In the genomic region with DNA sequence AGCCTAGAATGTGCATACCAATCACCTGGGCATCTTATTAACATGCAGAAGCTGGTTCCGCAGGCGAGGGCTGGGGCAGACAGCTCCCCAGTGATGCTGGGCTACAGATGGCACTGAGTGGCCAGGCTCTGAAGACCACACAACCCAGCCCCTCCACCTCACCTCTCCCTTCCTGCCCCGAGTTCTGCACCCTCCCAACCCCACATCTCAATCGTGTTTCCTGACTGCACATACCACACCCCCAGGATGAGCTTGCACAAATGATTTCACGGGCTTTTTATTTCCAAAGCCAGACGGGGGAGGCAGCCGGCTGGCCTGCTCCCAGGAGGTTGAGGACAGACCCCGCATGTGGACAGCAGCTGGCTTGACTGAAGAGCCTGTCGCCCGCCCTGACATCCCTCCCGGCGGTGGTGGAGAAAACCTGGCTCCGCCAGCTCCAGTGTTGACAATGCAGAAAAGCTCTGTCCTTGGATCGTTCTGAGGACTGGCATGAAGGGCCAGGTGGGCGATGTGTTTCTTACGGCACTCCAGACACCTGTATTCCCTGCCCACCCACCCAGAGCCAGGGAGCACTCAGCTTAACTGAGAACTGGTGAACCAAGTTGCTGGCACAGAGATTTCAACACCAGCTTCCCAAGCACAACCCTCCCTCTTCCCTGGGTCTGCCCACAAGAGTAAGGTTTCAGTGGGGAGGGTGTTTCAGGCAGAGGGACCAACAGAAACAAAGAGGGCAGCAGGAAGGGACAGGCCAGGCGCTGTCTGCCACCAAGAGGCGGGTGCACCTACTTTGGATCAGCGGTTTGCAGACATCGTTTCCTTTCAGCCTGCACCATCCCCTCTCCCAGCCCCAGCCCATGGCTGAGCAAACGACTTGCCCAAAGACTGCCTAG, we compare ENCODE assay signal across 8 cellular contexts. TPM values are rescaled to one million over a fixed set of nuclear protein-coding genes. Genes with fewer than 3 reads are reported as not detected.
A peak's percentile ranks its signal among the peaks of the same experiment; 100 is the strongest.
DNase-seq lines count a peak whose midpoint lies in the region; ATAC-seq and TF ChIP-seq lines count a peak whose summit lies in the region.

No MANE protein-coding gene starts in this region.

- peaks cover 1% of the 10 kb centered on the region for H3K9me3 Mint-ChIP-seq in endodermal cell
- no peaks in the 10 kb centered on the region for H3K9me3 Mint-ChIP-seq in Calu3 (ENCODE audit: low read depth, unreplicated experiment)

- H3K9ac ChIP-seq in endodermal cell (ENCODE audit: extremely low read depth, low read length, poor library complexity, severe bottlenecking): no peak overlapping the region

- CTCF ChIA-PET in Calu3 (lab: Charles Lee): interaction anchor here (0.5 kb wide), 1 partner anchor 276 kb away, joined by 4 read pairs; no protein-coding TSS in a partner anchor

- peaks cover 4% of the 10 kb centered on the region for H3K36me3 ChIP-seq in endodermal cell (ENCODE audit: control insufficient read depth, insufficient read depth, low read length)
- H3K36me3 ChIP-seq in psoas muscle (ENCODE audit: insufficient read depth in 1 of 2, low read depth in 1 of 2): peaks cover 0 to 6% of the 10 kb centered on the region in 2 donors

- H3K9me3 ChIP-seq in endodermal cell (ENCODE audit: control insufficient read depth, low read length) (no peaks in the 10 kb centered on the region), psoas muscle (no peaks in the 10 kb centered on the region)

- no peak for TF ChIP-seq CTCF in endodermal cell (conservative IDR thresholded peaks at IDR 0.05)
- no peak for TF ChIP-seq CTCF in psoas muscle (IDR thresholded peaks at IDR 0.05)
- no peak for TF ChIP-seq CTCF in Calu3 (IDR thresholded peaks at IDR 0.05; ENCODE audit: unreplicated experiment)

- peaks cover 8% of the 10 kb centered on the region for H3K4me1 Mint-ChIP-seq in endodermal cell
- H3K4me1 Mint-ChIP-seq in Calu3 (ENCODE audit: low read depth, unreplicated experiment): no peaks in the 10 kb centered on the region

- no TSS peak for BruUV-seq in Calu3 (replicated peaks; lab: Mats Ljungman, UMichigan)

- H3K4me3 Mint-ChIP-seq in endodermal cell (no peak overlapping the region), Calu3 (ENCODE audit: low read depth, unreplicated experiment) (no peak overlapping the region)

- H3K27ac Mint-ChIP-seq in endodermal cell: no peak overlapping the region
- H3K27ac Mint-ChIP-seq in Calu3 (ENCODE audit: unreplicated experiment): no peak overlapping the region

- peaks cover 1% of the 10 kb centered on the region for H3K36me3 Mint-ChIP-seq in endodermal cell (ENCODE audit: low read depth)
- peaks cover 5% of the 10 kb centered on the region for H3K36me3 Mint-ChIP-seq in Calu3 (ENCODE audit: insufficient read depth, unreplicated experiment)

- H3K27me3 Mint-ChIP-seq in endodermal cell (ENCODE audit: insufficient read depth) (no peaks in the 10 kb centered on the region), Calu3 (ENCODE audit: unreplicated experiment) (no peaks in the 10 kb centered on the region)

- H3K27ac ChIP-seq in endodermal cell (ENCODE audit: low read depth, low read length): peak overlapping the region; percentile 75
- H3K27ac ChIP-seq in psoas muscle: peak overlapping the region; percentile 86

- H3K4me1 ChIP-seq in endodermal cell (ENCODE audit: control insufficient read depth, insufficient read depth, low read length) (no peaks in the 10 kb centered on the region), psoas muscle (peaks cover 38% of the 10 kb centered on the region)

- WGBS in endodermal cell (ENCODE audit: insufficient coverage in 1 of 2, insufficient read length in 1 of 2), 2 experiments: 84 to 90% methylated on average over 14 to 21 of the region's 21 CpGs
- 25 to 27% (median 25%) methylated on average over 19 to 21 of the region's 21 CpGs for WGBS in psoas muscle, 3 donors

- H3K27me3 ChIP-seq in endodermal cell (ENCODE audit: control insufficient read depth, insufficient read depth, low read length, poor library complexity, severe bottlenecking): no peaks in the 10 kb centered on the region
- no peaks in the 10 kb centered on the region for H3K27me3 ChIP-seq in psoas muscle (ENCODE audit: insufficient read depth in 3 of 3, low read length in 2 of 3)

- H3K4me3 ChIP-seq in endodermal cell (ENCODE audit: low read length) (no peak overlapping the region), psoas muscle (peak overlapping the region; percentile 53)

- intact Hi-C loops in psoas muscle (cut with DNase I) (loop anchor here (1.0 to 5.0 kb wide), 2 partner anchors 26 to 33 kb away; partner anchors contain the start of gene IFFO2 (in 1 of the 2)), Calu3 (cut with micrococcal nuclease; ENCODE audit: unreplicated experiment) (no loop called here)

- ATAC-seq in psoas muscle (peak; percentile 54 to 75 (median 70)), GM21367 (IDR thresholded peaks at IDR 0.05; ENCODE audit: unreplicated experiment) (no peak)

- DNase-seq in EL: peak; percentile 38
- DNase-seq in NCI-H524 treated with DMSO at 0.1 percent for 48 hours (lab: John Stamatoyannopoulos, UW): peak; percentile 42
- no peak for DNase-seq in endodermal cell
- peak in 1 of 2 donors; percentile 35 for DNase-seq in psoas muscle
- no peak for DNase-seq in Calu3
- no peak for DNase-seq in SW480 (ENCODE audit: low spot score)
- no peak for DNase-seq in NCI-H146 (lab: John Stamatoyannopoulos, UW)

RNA-seq across cellular contexts. Expression of gene ALDH4A1, which starts 21.6 kb away (rescaled TPM):
- total RNA-seq in endodermal cell (10 to 100 TPM in 1 of 2 donors, 1 to 10 TPM in 1; 7.6 to 18.7 TPM), psoas muscle (10 to 100 TPM; 31.9 to 81.1 (median 47.0) TPM), Calu3 (2022) (10.1 and 10.7 TPM in 2 replicates)
- polyA plus RNA-seq in endodermal cell (2013, experiment 1 of 2): 13.0 TPM
- 13.1 TPM for polyA plus RNA-seq in endodermal cell (2013, experiment 2 of 2)
- polyA plus RNA-seq in psoas muscle: 10 to 100 TPM; 19.5 to 28.6 (median 22.7) TPM

RNA-seq across cellular contexts. Expression of gene IFFO2, which starts 32.5 kb away (rescaled TPM):
- total RNA-seq in endodermal cell (1 to 10 TPM; 4.6 to 6.4 TPM), psoas muscle (10 to 100 TPM in 1 of 4 donors, 1 to 10 TPM in 3; 3.7 to 14.0 (median 6.8) TPM), Calu3 (2022) (6.6 and 13.0 TPM in 2 replicates)
- polyA plus RNA-seq in endodermal cell (2013, experiment 1 of 2): 7.7 TPM
- 6.8 TPM for polyA plus RNA-seq in endodermal cell (2013, experiment 2 of 2)
- polyA plus RNA-seq in psoas muscle: 1 to 10 TPM in 2 of 3 donors, under 1 TPM in 1; 0.94 to 1.9 (median 1.2) TPM

Comparison
In these comparisons a context has a peak if more than half of its experiments do, and no peak if none do; other contexts are left out.
1. DNase-seq: peak in EL (single experiment) and NCI-H524 treated with DMSO at 0.1 percent for 48 hours (single experiment); none in endodermal cell (single experiment), Calu3 (single experiment), SW480 (single experiment) and NCI-H146 (single experiment).